ENCODE assay signal across 13 cellular contexts in genomic region chr6:163420315-163420667, GRCh38. TPM values are rescaled to one million over a fixed set of nuclear protein-coding genes. Genes with fewer than 3 reads are reported as not detected.
DNase-seq lines count a peak whose midpoint lies in the region; TF ChIP-seq lines count a peak whose summit lies in the region.
"Had no signal": no experiment of that assay in that cellular context is flagged by ENCODE, and none has a peak within 500 bp of the region (broad histone marks: within the 10 kb centered on the region; RNA-seq: fewer than 3 reads in every experiment).

No MANE protein-coding gene starts in this region.

- peaks cover 84% of the 10 kb centered on the region for H4K20me1 ChIP-seq in hepatocyte (ENCODE audit: insufficient read depth, poor library complexity, severe bottlenecking)

- H3K4me1 ChIP-seq in hepatocyte (ENCODE audit: insufficient read depth) (peaks cover 15% of the 10 kb centered on the region), skeletal muscle satellite cell (ENCODE audit: control insufficient read depth, insufficient read depth, low read length) (peaks cover 54% of the 10 kb centered on the region), endodermal cell (ENCODE audit: control insufficient read depth, insufficient read depth, low read length) (peaks cover 4% of the 10 kb centered on the region)

- H3K4me3 Mint-ChIP-seq in Calu3 (ENCODE audit: low read depth, unreplicated experiment) = peak overlapping the region; percentile 83
- no peak overlapping the region for H3K4me3 Mint-ChIP-seq in endodermal cell
- H3K4me3 Mint-ChIP-seq: activated B cell treated with CpG ODN at 0.5 μM for 24 hours had no signal

- peak overlapping the region; percentile 96 for H3K9ac ChIP-seq in skeletal muscle satellite cell (ENCODE audit: low read depth, low read length)
- no peak overlapping the region for H3K9ac ChIP-seq in endodermal cell (ENCODE audit: extremely low read depth, low read length, poor library complexity, severe bottlenecking)

- in situ Hi-C loops in astrocyte of the cerebellum (cut with HindIII; ENCODE audit: low sequenced_read_pairs) = no loop called here

- H3K36me3 Mint-ChIP-seq in Calu3 (ENCODE audit: insufficient read depth, unreplicated experiment) (peaks cover 43% of the 10 kb centered on the region), endodermal cell (ENCODE audit: low read depth) (no peaks in the 10 kb centered on the region)

- H3K27ac Mint-ChIP-seq in Calu3 (ENCODE audit: unreplicated experiment) = peak overlapping the region; percentile 95
- H3K27ac Mint-ChIP-seq in endodermal cell = no peak overlapping the region
- H3K27ac Mint-ChIP-seq: activated B cell treated with CpG ODN at 0.5 μM for 24 hours had no signal

- DNase-seq in Calu3 (no peak), astrocyte of the cerebellum (ENCODE audit: low read depth) (no peak), hepatocyte (ENCODE audit: low spot score) (no peak), putamen (ENCODE audit: low spot score) (no peak), NCI-H774 (lab: John Stamatoyannopoulos, UW) (no peak), mucosa of gallbladder (ENCODE audit: low spot score) (no peak), endodermal cell (no peak)
- DNase-seq: activated B cell treated with CpG ODN at 0.5 μM for 24 hours; activated naive CD4-positive, alpha-beta T cell treated with Interleukin-2 at 50 U/mL for 16 hours; CD8-positive, alpha-beta memory T cell; foreskin keratinocyte; NCI-H1092 had no signal

- H3K36me3 ChIP-seq in hepatocyte (replicated peaks; ENCODE audit: insufficient read depth, low read depth) (no peaks in the 10 kb centered on the region), skeletal muscle satellite cell (ENCODE audit: insufficient read depth, low read length) (no peaks in the 10 kb centered on the region), endodermal cell (ENCODE audit: control insufficient read depth, insufficient read depth, low read length) (no peaks in the 10 kb centered on the region)

- BruUV-seq in Calu3 (replicated peaks; lab: Mats Ljungman, UMichigan) = no TSS peak

- H3K27me3 Mint-ChIP-seq in Calu3 (ENCODE audit: unreplicated experiment) (no peaks in the 10 kb centered on the region), endodermal cell (ENCODE audit: insufficient read depth) (no peaks in the 10 kb centered on the region)
- H3K27me3 Mint-ChIP-seq: activated B cell treated with CpG ODN at 0.5 μM for 24 hours had no signal

- peak overlapping the region; percentile 14 for H3K4me3 ChIP-seq in astrocyte of the cerebellum (ENCODE audit: low read depth, low read length)
- no peak overlapping the region for H3K4me3 ChIP-seq in hepatocyte
- H3K4me3 ChIP-seq in skeletal muscle satellite cell (ENCODE audit: low read length) = peak overlapping the region; percentile 41
- H3K4me3 ChIP-seq in endodermal cell (ENCODE audit: low read length) = no peak overlapping the region

- H3K9me2 ChIP-seq in hepatocyte (replicated peaks; ENCODE audit: insufficient read depth) = no peaks in the 10 kb centered on the region

- H3K27ac ChIP-seq in hepatocyte (no peak overlapping the region), endodermal cell (ENCODE audit: low read depth, low read length) (no peak overlapping the region)

- intact Hi-C loops in Calu3 (cut with micrococcal nuclease; ENCODE audit: unreplicated experiment) = loop anchor here (10.0 kb wide), 3 partner anchors 375 to 965 kb away; no protein-coding TSS in a partner anchor

- peaks cover 38% of the 10 kb centered on the region for H3K4me1 Mint-ChIP-seq in Calu3 (ENCODE audit: low read depth, unreplicated experiment)
- peaks cover 52% of the 10 kb centered on the region for H3K4me1 Mint-ChIP-seq in endodermal cell

- no peaks in the 10 kb centered on the region for H3K27me3 ChIP-seq in hepatocyte
- H3K27me3 ChIP-seq in skeletal muscle satellite cell (ENCODE audit: control insufficient read depth, insufficient read depth, low read length) = no peaks in the 10 kb centered on the region
- no peaks in the 10 kb centered on the region for H3K27me3 ChIP-seq in endodermal cell (ENCODE audit: control insufficient read depth, insufficient read depth, low read length, poor library complexity, severe bottlenecking)
- H3K27me3 ChIP-seq: foreskin keratinocyte had no signal

- peaks cover 96% of the 10 kb centered on the region for H3K79me2 ChIP-seq in hepatocyte

- CTCF ChIA-PET in Calu3 (lab: Charles Lee) = interaction anchor here (1.4 kb wide), 1 partner anchor 134 kb away, joined by 3 read pairs; no protein-coding TSS in a partner anchor

- H3K4me2 ChIP-seq in hepatocyte (peak overlapping the region; percentile 79), skeletal muscle satellite cell (ENCODE audit: low read length) (peak overlapping the region; percentile 84)

- H3K9me3 Mint-ChIP-seq in Calu3 (ENCODE audit: low read depth, unreplicated experiment) (no peaks in the 10 kb centered on the region), endodermal cell (no peaks in the 10 kb centered on the region)
- H3K9me3 Mint-ChIP-seq: activated B cell treated with CpG ODN at 0.5 μM for 24 hours; CD8-positive, alpha-beta memory T cell had no signal

- H2AFZ ChIP-seq in hepatocyte = no peak overlapping the region

- H3K9me3 ChIP-seq in hepatocyte (ENCODE audit: low read depth) (no peaks in the 10 kb centered on the region), skeletal muscle satellite cell (replicated peaks; ENCODE audit: low read length) (no peaks in the 10 kb centered on the region), endodermal cell (ENCODE audit: control insufficient read depth, low read length) (no peaks in the 10 kb centered on the region)

- 58% methylated on average over 1 of the region's 1 CpG for WGBS in hepatocyte (ENCODE audit: low lambda C conversion rate, missing lambda C conversion rate)
- WGBS in endodermal cell (ENCODE audit: insufficient coverage in 1 of 2, insufficient read length in 1 of 2), 2 experiments = 80% methylated on average over 1 of the region's 1 CpG; no CpG with 5 or more reads in 1 of the 2 experiments

- TF ChIP-seq CTCF in Calu3 (IDR thresholded peaks at IDR 0.05; ENCODE audit: unreplicated experiment) (no peak), astrocyte of the cerebellum (IDR thresholded peaks at IDR 0.05; ENCODE audit: low read depth, low read length, missing control alignments) (no peak), hepatocyte (IDR thresholded peaks at IDR 0.05; ENCODE audit: poor library complexity) (no peak), endodermal cell (conservative IDR thresholded peaks at IDR 0.05) (no peak)

RNA-seq across cellular contexts. Expression of gene QKI, which starts 5.8 kb away (rescaled TPM):
- total RNA-seq in Calu3 (2022) (94.1 and 131 TPM in 2 replicates), hepatocyte (81.8 and 92.5 TPM in 2 replicates), mucosa of gallbladder (80.0 TPM), endodermal cell (100 to 1,000 TPM in 1 of 2 donors, 10 to 100 TPM in 1; 93.3 to 107 TPM)
- polyA plus RNA-seq in hepatocyte = 38.0 and 42.2 TPM in 2 replicates
- 130 and 137 TPM in 2 replicates for total RNA-seq in skeletal muscle satellite cell (2012; rRNA removed)
- polyA plus RNA-seq in endodermal cell (2013, experiment 1 of 2) = 258 TPM
- polyA plus RNA-seq in endodermal cell (2013, experiment 2 of 2) = 233 TPM

Comparison
In these comparisons a context has a peak if more than half of its experiments do, and no peak if none do; other contexts are left out.
1. H3K4me3 ChIP-seq: peak in astrocyte of the cerebellum (single experiment) and skeletal muscle satellite cell (single experiment); none in hepatocyte (single experiment) and endodermal cell (single experiment).